In genomic region chr5:5179079-5179478, GRCh38 we compare ENCODE assay signal across 1 cellular context.
TF ChIP-seq lines count a peak whose summit lies in the region.

No MANE protein-coding gene starts in this region.

TF ChIP-seq in WTC11, 78 proteins besides CTCF, POLR2A, EP300 and RAD21 (continued from another document):
- TF ChIP-seq ZNF232 (CRISPR knock-in tag; IDR thresholded peaks at IDR 0.05), result no peak
- no peak for TF ChIP-seq RORB (CRISPR knock-in tag; IDR thresholded peaks at IDR 0.05)
- no peak for TF ChIP-seq FOXJ3 (CRISPR knock-in tag; IDR thresholded peaks at IDR 0.05; ENCODE audit: borderline replicate concordance)
- no peak for TF ChIP-seq SP1 (CRISPR knock-in tag; conservative IDR thresholded peaks at IDR 0.05)
- no peak for TF ChIP-seq CREM (CRISPR knock-in tag; IDR thresholded peaks at IDR 0.05)
- TF ChIP-seq PRDM15 (CRISPR knock-in tag; IDR thresholded peaks at IDR 0.05), result no peak
- no peak for TF ChIP-seq CBFB (CRISPR knock-in tag; IDR thresholded peaks at IDR 0.05; ENCODE audit: low read depth)
- TF ChIP-seq TEAD1 (CRISPR knock-in tag; IDR thresholded peaks at IDR 0.05), result no peak
- no peak for TF ChIP-seq E2F5 (CRISPR knock-in tag; IDR thresholded peaks at IDR 0.05)
- no peak for TF ChIP-seq ZNF532 (CRISPR knock-in tag; IDR thresholded peaks at IDR 0.05; ENCODE audit: borderline replicate concordance)
